Comparison of ENCODE assay signal across 2 cellular contexts in the genomic region with DNA sequence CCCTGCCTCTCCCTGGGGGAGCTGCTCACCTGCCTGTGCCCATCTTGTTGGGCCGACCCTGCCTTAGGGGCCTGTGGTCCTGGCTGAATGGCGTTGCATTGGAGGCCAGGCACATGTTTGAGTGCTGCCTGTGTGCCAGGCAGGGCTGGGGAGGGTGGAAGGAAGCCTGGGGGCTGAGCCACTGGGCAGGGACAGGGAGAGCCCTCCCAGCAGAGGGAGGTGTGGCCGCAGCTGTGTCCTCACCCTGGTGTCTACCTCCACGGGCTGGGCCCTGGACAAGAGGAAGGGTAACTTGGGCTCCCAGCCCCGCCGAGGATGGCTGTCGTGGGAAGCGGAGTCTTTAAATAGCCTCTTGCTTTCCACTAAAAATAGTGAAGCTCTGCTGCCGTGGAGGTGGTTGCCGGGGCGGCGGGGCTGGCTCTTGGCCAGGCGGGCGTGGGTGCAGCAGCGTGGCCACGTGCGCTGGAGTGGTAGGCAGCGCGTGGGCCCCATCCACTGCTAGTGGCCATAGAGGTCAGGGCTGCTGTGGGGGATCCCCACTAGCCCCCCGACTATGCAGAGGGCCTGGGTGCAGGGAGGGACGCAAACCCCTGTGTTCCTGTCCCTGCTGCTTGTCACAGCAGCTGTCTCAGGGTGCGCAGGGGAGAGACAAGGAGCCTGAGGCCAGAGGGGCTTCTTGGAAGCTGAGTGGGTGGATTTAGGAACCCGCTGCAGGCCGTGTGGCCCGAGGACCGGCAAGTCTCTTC.
TF ChIP-seq lines count a peak whose summit lies in the region.

No MANE protein-coding gene starts in this region.

TF ChIP-seq in GM12891, 5 proteins besides CTCF, POLR2A, EP300 and RAD21:
- no peak for TF ChIP-seq TAF1 (IDR thresholded peaks at IDR 0.05; ENCODE audit: low read depth, low read length)
- TF ChIP-seq POLR2AphosphoS5 (IDR thresholded peaks at IDR 0.05; ENCODE audit: low read depth, low read length): no peak
- no peak for TF ChIP-seq POU2F2 (IDR thresholded peaks at IDR 0.05; ENCODE audit: low read depth, low read length)
- TF ChIP-seq PAX5 (IDR thresholded peaks at IDR 0.05; ENCODE audit: insufficient read depth, low read length, severe bottlenecking): no peak
- TF ChIP-seq SPI1 (IDR thresholded peaks at IDR 0.05; ENCODE audit: low read depth, low read length): no peak

TF ChIP-seq in GM12878, 131 proteins besides CTCF, POLR2A, EP300 and RAD21:
- TF ChIP-seq ZNF217 (IDR thresholded peaks at IDR 0.05) (no peak), TCF12 (IDR thresholded peaks at IDR 0.05; ENCODE audit: low read depth, low read length) (no peak), ZNF207 (IDR thresholded peaks at IDR 0.05; ENCODE audit: borderline replicate concordance) (no peak), EGR1 (IDR thresholded peaks at IDR 0.05; ENCODE audit: borderline replicate concordance in 1 of 2, low read depth in 2 of 2, low read length in 2 of 2) (no peak; a peak in 1 of 3 replicates), BHLHE40 (IDR thresholded peaks at IDR 0.05; ENCODE audit: borderline replicate concordance in 1 of 2, low read depth in 2 of 2, low read length in 1 of 2) (peak in 1 of 2 experiments; percentile 64; a peak in 2 of 4 replicates), TAF1 (IDR thresholded peaks at IDR 0.05; ENCODE audit: borderline replicate concordance, low read depth, low read length) (no peak), NFYA (IDR thresholded peaks at IDR 0.05; ENCODE audit: borderline replicate concordance, low read depth, low read length) (no peak)
TF ChIP-seq in GM12878: peak in this region for 1.
